Comparison of ENCODE assay signal across 19 cellular contexts in genomic region chr2:3598912-3599854, GRCh38. TPM values are rescaled to one million over a fixed set of nuclear protein-coding genes. Genes with fewer than 3 reads are reported as not detected.
"Had no signal": no experiment of that assay in that cellular context is flagged by ENCODE, and none has a peak within 500 bp of the region (broad histone marks: within the 10 kb centered on the region; RNA-seq: fewer than 3 reads in every experiment).

No MANE protein-coding gene starts in this region.

- DNase-seq: activated CD4-positive, alpha-beta T cell treated with anti-CD3 and anti-CD28 coated beads for 36 hours; amygdala; cerebellar nuclear complex; immature natural killer cell; left cardiac atrium; mammary epithelial cell; stimulated activated CD4-positive, alpha-beta T cell treated with anti-CD3 and anti-CD28 coated beads, Interleukin-4, amount 100 ng/mL, for 24 hours; T-helper 9 cell; testis; upper lobe of right lung; WERI-Rb-1 had no signal

- H3K9me3 ChIP-seq: testis, upper lobe of right lung had no signal

- H3K36me3 ChIP-seq: upper lobe of right lung, WERI-Rb-1 had no signal

- H3K4me1 Mint-ChIP-seq: brain, immature natural killer cell, nephron had no signal

- H3K27me3 Mint-ChIP-seq: activated CD4-positive, alpha-beta T cell treated with anti-CD3 and anti-CD28 coated beads for 36 hours; activated naive CD8-positive, alpha-beta T cell; brain; stimulated activated naive CD8-positive, alpha-beta T cell treated with anti-CD3 and anti-CD28 coated beads, Interleukin-15, Interleukin-2, amounts not matched to agents 100 ng/mL and 50 ng/mL, for 24 hours had no signal

- H3K4me3 ChIP-seq: testis, upper lobe of right lung had no signal

- H3K27ac ChIP-seq: testis, upper lobe of right lung, WERI-Rb-1 had no signal

- H3K27ac Mint-ChIP-seq: activated CD4-positive, alpha-beta T cell treated with anti-CD3 and anti-CD28 coated beads for 36 hours; activated naive CD8-positive, alpha-beta T cell; brain; immature natural killer cell; nephron; stimulated activated naive CD8-positive, alpha-beta T cell treated with anti-CD3 and anti-CD28 coated beads, Interleukin-15, Interleukin-2, amounts not matched to agents 100 ng/mL and 50 ng/mL, for 24 hours had no signal

- H3K27me3 ChIP-seq: testis, upper lobe of right lung had no signal

- H3K4me3 Mint-ChIP-seq: activated CD4-positive, alpha-beta T cell treated with anti-CD3 and anti-CD28 coated beads for 36 hours; activated naive CD8-positive, alpha-beta T cell; brain; immature natural killer cell; nephron; stimulated activated naive CD8-positive, alpha-beta T cell treated with anti-CD3 and anti-CD28 coated beads, Interleukin-15, Interleukin-2, amounts not matched to agents 100 ng/mL and 50 ng/mL, for 24 hours had no signal

- H3K36me3 Mint-ChIP-seq: activated naive CD8-positive, alpha-beta T cell; brain; immature natural killer cell had no signal

- ATAC-seq: activated CD4-positive, alpha-beta T cell treated with anti-CD3 and anti-CD28 coated beads for 36 hours; esophagus mucosa had no signal

- H3K9me3 Mint-ChIP-seq: brain; nephron; stimulated activated naive CD8-positive, alpha-beta T cell treated with anti-CD3 and anti-CD28 coated beads, Interleukin-15, Interleukin-2, amounts not matched to agents 100 ng/mL and 50 ng/mL, for 24 hours had no signal

RNA-seq across cellular contexts. Expression of gene COLEC11, which starts 4.3 kb away (rescaled TPM):
- total RNA-seq: esophagus mucosa, mammary epithelial cell had no signal
- polyA plus RNA-seq: immature natural killer cell, mammary epithelial cell had no signal

RNA-seq across cellular contexts. Expression of gene ALLC, which starts 58.8 kb away (rescaled TPM):
- total RNA-seq: activated CD4-positive, alpha-beta T cell treated with anti-CD3 and anti-CD28 coated beads for 36 hours; activated CD8-positive, alpha-beta memory T cell treated with anti-CD3 and anti-CD28 coated beads for 36 hours; dermis microvascular lymphatic vessel endothelial cell; esophagus mucosa; mammary epithelial cell; omental fat pad; upper lobe of right lung had no signal
- polyA plus RNA-seq: immature natural killer cell, mammary epithelial cell had no signal
